In the genomic region with DNA sequence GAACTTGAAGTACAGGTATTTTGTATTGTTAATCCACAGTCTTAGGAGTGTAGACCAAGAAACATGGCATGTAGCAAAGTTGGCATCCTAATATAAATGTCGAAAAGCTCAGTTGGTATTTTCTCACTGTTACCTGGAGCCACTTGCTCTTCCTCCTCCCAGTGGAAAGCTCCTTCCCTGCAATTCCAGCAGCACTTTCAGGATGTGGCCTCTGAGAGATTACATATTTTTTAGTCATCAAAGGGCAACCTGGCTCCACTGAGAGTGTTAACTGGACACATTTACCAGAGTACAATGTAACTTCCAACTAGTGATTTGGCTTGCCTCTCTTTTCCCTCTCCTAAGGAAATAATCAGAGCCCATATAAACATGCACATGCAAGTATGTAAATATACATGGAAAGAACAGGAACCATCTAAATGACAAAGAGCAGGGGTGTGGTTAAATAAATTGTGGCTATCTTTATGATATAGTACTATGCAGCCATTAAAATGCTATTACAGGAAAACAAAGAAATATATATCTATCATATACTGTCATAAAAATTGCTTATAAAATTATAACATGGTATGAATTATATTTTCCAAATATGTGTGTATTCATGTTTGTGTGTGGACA, we compare ENCODE assay signal across 19 cellular contexts. TPM values are rescaled to one million over a fixed set of nuclear protein-coding genes. Genes with fewer than 3 reads are reported as not detected.
A peak's percentile ranks its signal among the peaks of the same experiment; 100 is the strongest.
DNase-seq lines count a peak whose midpoint lies in the region; ATAC-seq, FAIRE-seq and TF ChIP-seq lines count a peak whose summit lies in the region.
"Had no signal": no experiment of that assay in that cellular context is flagged by ENCODE, and none has a peak within 500 bp of the region (broad histone marks: within the 10 kb centered on the region; RNA-seq: fewer than 3 reads in every experiment).

No MANE protein-coding gene starts in this region.

- H3K4me3 ChIP-seq in bronchial epithelial cell (ENCODE audit: low read depth, low read length): no peak overlapping the region
- H3K4me3 ChIP-seq: skin epidermis had no signal

- H3K36me3 ChIP-seq in bronchial epithelial cell (ENCODE audit: control insufficient read depth, insufficient read depth, low read length): no peaks in the 10 kb centered on the region

- CTCF ChIA-PET in HEK293T (lab: Yijun Ruan, JAX): interaction anchor here (1.4 kb wide), 1 partner anchor 12 kb away, joined by 3 read pairs; no protein-coding TSS in a partner anchor

- H3K27me3 ChIP-seq in bronchial epithelial cell (ENCODE audit: control insufficient read depth, insufficient read depth, low read length): no peaks in the 10 kb centered on the region

- peaks cover 7% of the 10 kb centered on the region for H3K27me3 Mint-ChIP-seq in activated T-cell treated with anti-CD3 and anti-CD28 coated beads, Interleukin-2, amount 50 U/mL, for 72 hours (ENCODE audit: low read depth)
- H3K27me3 Mint-ChIP-seq in activated T-cell treated with anti-CD3 and anti-CD28 coated beads, Interleukin-2, amount 50 U/mL, for 4 hours (ENCODE audit: low read depth): no peaks in the 10 kb centered on the region
- H3K27me3 Mint-ChIP-seq: memory B cell had no signal

- ATAC-seq in activated T-cell treated with anti-CD3 and anti-CD28 coated beads, Interleukin-2, amount 50 U/mL, for 72 hours (replicated peaks in 1 of 2): no peak
- ATAC-seq in activated T-cell treated with anti-CD3 and anti-CD28 coated beads, Interleukin-2, amount 50 U/mL, for 4 hours: no peak
- ATAC-seq in stimulated activated effector memory CD8-positive, alpha-beta T cell treated with anti-CD3 and anti-CD28 coated beads, Interleukin-12 subunit alpha, Interleukin-12 subunit beta, amount 100 ng/mL, for 72 hours: no peak
- no peak for ATAC-seq in GM18867 (IDR thresholded peaks at IDR 0.05; ENCODE audit: unreplicated experiment)
- ATAC-seq: activated CD4-positive, CD25-positive, alpha-beta regulatory T cell treated with anti-CD3 and anti-CD28 coated beads, Interleukin-2, amount 50 U/mL, for 24 hours; HepG2 had no signal

- H3K4me3 Mint-ChIP-seq in activated T-cell treated with anti-CD3 and anti-CD28 coated beads, Interleukin-2, amount 50 U/mL, for 72 hours: peak overlapping the region; percentile 37 to 81
- no peak overlapping the region for H3K4me3 Mint-ChIP-seq in activated T-cell treated with anti-CD3 and anti-CD28 coated beads, Interleukin-2, amount 50 U/mL, for 4 hours
- H3K4me3 Mint-ChIP-seq in stimulated activated effector memory CD8-positive, alpha-beta T cell treated with anti-CD3 and anti-CD28 coated beads, Interleukin-12 subunit alpha, Interleukin-12 subunit beta, amount 100 ng/mL, for 72 hours: peak overlapping the region; percentile 7
- H3K4me3 Mint-ChIP-seq: brain, memory B cell had no signal

- POLR2A ChIA-PET in HEK293T (lab: Yijun Ruan, JAX): interaction anchor here (0.8 kb wide), 1 partner anchor 15 kb away, joined by 3 read pairs; the partner anchor contains the start of gene EED

- no peaks in the 10 kb centered on the region for H3K36me3 Mint-ChIP-seq in activated T-cell treated with anti-CD3 and anti-CD28 coated beads, Interleukin-2, amount 50 U/mL, for 72 hours (ENCODE audit: insufficient read depth in 2 of 2)
- H3K36me3 Mint-ChIP-seq in activated T-cell treated with anti-CD3 and anti-CD28 coated beads, Interleukin-2, amount 50 U/mL, for 4 hours (ENCODE audit: insufficient read depth): no peaks in the 10 kb centered on the region
- H3K36me3 Mint-ChIP-seq in stimulated activated effector memory CD8-positive, alpha-beta T cell treated with anti-CD3 and anti-CD28 coated beads, Interleukin-12 subunit alpha, Interleukin-12 subunit beta, amount 100 ng/mL, for 72 hours: peaks cover 6% of the 10 kb centered on the region
- H3K36me3 Mint-ChIP-seq: brain, memory B cell had no signal

- peak overlapping the region; percentile 30 for H3K27ac Mint-ChIP-seq in activated T-cell treated with anti-CD3 and anti-CD28 coated beads, Interleukin-2, amount 50 U/mL, for 72 hours
- peak overlapping the region; percentile 55 for H3K27ac Mint-ChIP-seq in stimulated activated effector memory CD8-positive, alpha-beta T cell treated with anti-CD3 and anti-CD28 coated beads, Interleukin-12 subunit alpha, Interleukin-12 subunit beta, amount 100 ng/mL, for 72 hours
- H3K27ac Mint-ChIP-seq: brain, memory B cell had no signal

- peaks cover 69% of the 10 kb centered on the region for H3K4me1 Mint-ChIP-seq in activated T-cell treated with anti-CD3 and anti-CD28 coated beads, Interleukin-2, amount 50 U/mL, for 72 hours (ENCODE audit: low read depth)
- peaks cover 51% of the 10 kb centered on the region for H3K4me1 Mint-ChIP-seq in activated T-cell treated with anti-CD3 and anti-CD28 coated beads, Interleukin-2, amount 50 U/mL, for 4 hours (ENCODE audit: low read depth)
- peaks cover 46% of the 10 kb centered on the region for H3K4me1 Mint-ChIP-seq in stimulated activated effector memory CD8-positive, alpha-beta T cell treated with anti-CD3 and anti-CD28 coated beads, Interleukin-12 subunit alpha, Interleukin-12 subunit beta, amount 100 ng/mL, for 72 hours
- H3K4me1 Mint-ChIP-seq: brain had no signal

- no peak for FAIRE-seq in bronchial epithelial cell (lab: Jason Lieb, UNC)
- FAIRE-seq: HepG2 had no signal

- DNase-seq in activated T-cell treated with anti-CD3 and anti-CD28 coated beads, Interleukin-2, amount 50 U/mL, for 72 hours: no peak
- DNase-seq in activated T-cell treated with anti-CD3 and anti-CD28 coated beads, Interleukin-2, amount 50 U/mL, for 4 hours: no peak
- DNase-seq in NCI-H226 (peak; percentile 40), bronchial epithelial cell (ENCODE audit: low read depth) (peak; percentile 55), HEK293T (ENCODE audit: extremely low spot score) (no peak), NCI-H146 treated with DMSO at 0.1 percent for 48 hours (lab: John Stamatoyannopoulos, UW; ENCODE audit: unreplicated experiment) (no peak)
- DNase-seq in stimulated activated effector memory CD8-positive, alpha-beta T cell treated with anti-CD3 and anti-CD28 coated beads, Interleukin-12 subunit alpha, Interleukin-12 subunit beta, amount 100 ng/mL, for 72 hours (ENCODE audit: low spot score in 2 of 2): no peak
- DNase-seq: activated T-cell treated with anti-CD3 and anti-CD28 coated beads, Interleukin-2, amount 50 U/mL, for 48 hours; effector CD8-positive, alpha-beta T cell; NCI-H1417 treated with DMSO at 0.1 percent for 48 hours; NCI-H510A treated with DMSO at 0.1 percent for 48 hours; nucleus accumbens; substantia nigra had no signal

- H3K9me3 Mint-ChIP-seq in activated T-cell treated with anti-CD3 and anti-CD28 coated beads, Interleukin-2, amount 50 U/mL, for 72 hours: no peaks in the 10 kb centered on the region
- no peaks in the 10 kb centered on the region for H3K9me3 Mint-ChIP-seq in activated T-cell treated with anti-CD3 and anti-CD28 coated beads, Interleukin-2, amount 50 U/mL, for 4 hours
- H3K9me3 Mint-ChIP-seq in stimulated activated effector memory CD8-positive, alpha-beta T cell treated with anti-CD3 and anti-CD28 coated beads, Interleukin-12 subunit alpha, Interleukin-12 subunit beta, amount 100 ng/mL, for 72 hours: no peaks in the 10 kb centered on the region
- H3K9me3 Mint-ChIP-seq: memory B cell had no signal

- no peak for TF ChIP-seq CTCF in bronchial epithelial cell (IDR thresholded peaks at IDR 0.05; ENCODE audit: insufficient read depth, low read length, severe bottlenecking)

TF ChIP-seq in HEK293T, 16 proteins besides CTCF, POLR2A, EP300 and RAD21:
- TF ChIP-seq FOXM1 (IDR thresholded peaks at IDR 0.05; ENCODE audit: borderline replicate concordance) (no peak), NFRKB (IDR thresholded peaks at IDR 0.05) (no peak), PKNOX1 (IDR thresholded peaks at IDR 0.05) (no peak), CTBP1 (IDR thresholded peaks at IDR 0.05; ENCODE audit: borderline replicate concordance) (no peak), ELF4 (IDR thresholded peaks at IDR 0.05) (no peak), TARDBP (IDR thresholded peaks at IDR 0.05) (no peak), SUZ12 (IDR thresholded peaks at IDR 0.05) (no peak), FOXA1 (IDR thresholded peaks at IDR 0.05) (no peak), BHLHE40 (IDR thresholded peaks at IDR 0.05; ENCODE audit: borderline replicate concordance) (no peak)

RNA-seq across cellular contexts. Expression of gene EED, which starts 14.2 kb away (rescaled TPM):
- 10 to 100 TPM; 57.2 to 73.2 TPM for total RNA-seq in activated T-cell treated with anti-CD3 and anti-CD28 coated beads, Interleukin-2, amount 50 U/mL, for 72 hours
- total RNA-seq in activated T-cell treated with anti-CD3 and anti-CD28 coated beads, Interleukin-2, amount 50 U/mL, for 4 hours: 100 to 1,000 TPM; 171 to 197 (median 175) TPM
- 13.7 and 14.1 TPM in 2 replicates for total RNA-seq in bronchial epithelial cell

Comparison
In these comparisons a context has a peak if more than half of its experiments do, and no peak if none do; other contexts are left out.
1. DNase-seq: peak in NCI-H226 (single experiment) and bronchial epithelial cell (single experiment); none in activated T-cell treated with anti-CD3 and anti-CD28 coated beads, Interleukin-2, amount 50 U/mL, for 72 hours (0 of 2), activated T-cell treated with anti-CD3 and anti-CD28 coated beads, Interleukin-2, amount 50 U/mL, for 4 hours (single experiment), stimulated activated effector memory CD8-positive, alpha-beta T cell treated with anti-CD3 and anti-CD28 coated beads, Interleukin-12 subunit alpha, Interleukin-12 subunit beta, amount 100 ng/mL, for 72 hours (0 of 2), HEK293T (single experiment) and NCI-H146 treated with DMSO at 0.1 percent for 48 hours (single experiment).